8 cellular contexts compared by ENCODE assay signal in the genomic region with DNA sequence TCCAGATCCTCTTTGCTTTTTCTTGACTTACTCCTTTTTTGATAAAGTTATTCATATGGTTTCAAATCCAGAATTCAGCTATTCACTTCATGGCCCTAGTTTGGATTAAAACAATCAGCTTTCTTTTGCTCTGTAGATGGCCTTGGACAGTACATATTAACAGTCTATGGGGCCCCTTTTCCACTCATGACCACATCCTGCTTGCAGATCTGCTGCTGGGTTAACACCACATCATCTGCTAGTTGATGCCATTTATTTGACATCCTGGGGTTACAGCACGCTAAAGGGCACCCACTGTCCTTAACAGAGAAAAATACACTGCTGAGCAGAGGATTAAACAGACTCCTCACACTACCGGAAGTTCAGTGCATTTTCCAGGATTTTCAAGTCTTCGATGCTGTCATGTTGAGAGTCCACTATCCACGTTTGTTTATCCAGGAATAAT. TPM values are rescaled to one million over a fixed set of nuclear protein-coding genes. Genes with fewer than 3 reads are reported as not detected.
DNase-seq lines count a peak whose midpoint lies in the region; ATAC-seq and TF ChIP-seq lines count a peak whose summit lies in the region.

No MANE protein-coding gene starts in this region.

- H3K4me1 Mint-ChIP-seq in CD14-positive monocyte = peaks cover 57% of the 10 kb centered on the region
- H3K4me1 Mint-ChIP-seq in activated CD4-positive, alpha-beta memory T cell treated with anti-CD3 and anti-CD28 coated beads for 36 hours (ENCODE audit: low read depth) = peaks cover 51% of the 10 kb centered on the region

- CTCF ChIA-PET in activated CD4-positive, alpha-beta memory T cell treated with anti-CD3 and anti-CD28 coated beads for 36 hours (lab: Charles Lee) = interaction anchor here (1.0 to 3.4 kb wide), 6 partner anchors 10 to 214 kb away, joined by 4 to 19 read pairs (median 10); partner anchors contain the start of gene AIM2

- POLR2A ChIA-PET in activated CD4-positive, alpha-beta memory T cell treated with anti-CD3 and anti-CD28 coated beads for 36 hours (lab: Charles Lee) = interaction anchor here (0.5 to 4.2 kb wide), 14 partner anchors 9 to 132 kb away, joined by 3 to 151 read pairs (median 4); partner anchors contain the start of gene AIM2

- peaks cover 0 to 2% (median 0%) of the 10 kb centered on the region in 3 donors for H3K27me3 Mint-ChIP-seq in CD14-positive monocyte (ENCODE audit: low read depth in 3 of 3)
- H3K27me3 Mint-ChIP-seq in activated CD4-positive, alpha-beta memory T cell treated with anti-CD3 and anti-CD28 coated beads for 36 hours = no peaks in the 10 kb centered on the region

- peaks cover 6 to 8% of the 10 kb centered on the region in 2 donors for H3K36me3 Mint-ChIP-seq in CD14-positive monocyte
- peaks cover 63% of the 10 kb centered on the region for H3K36me3 Mint-ChIP-seq in activated CD4-positive, alpha-beta memory T cell treated with anti-CD3 and anti-CD28 coated beads for 36 hours

- no peaks in the 10 kb centered on the region for H3K9me3 Mint-ChIP-seq in CD14-positive monocyte
- H3K9me3 Mint-ChIP-seq in activated CD4-positive, alpha-beta memory T cell treated with anti-CD3 and anti-CD28 coated beads for 36 hours = no peaks in the 10 kb centered on the region

- DNase-seq in CD14-positive monocyte (ENCODE audit: low spot score) (no peak), foreskin fibroblast (peak; percentile 60 to 62), ACHN (no peak), HK-2 (ENCODE audit: unreplicated experiment) (no peak)
- DNase-seq in activated CD4-positive, alpha-beta memory T cell treated with anti-CD3 and anti-CD28 coated beads for 36 hours = peak; percentile 85
- DNase-seq in stimulated activated CD8-positive, alpha-beta memory T cell treated with anti-CD3 and anti-CD28 coated beads, Interleukin-2, amount 100 ng/mL, for 1 hour (ENCODE audit: low read depth in 2 of 2) = peak; percentile 39 to 53

- H3K4me3 Mint-ChIP-seq in CD14-positive monocyte = peak overlapping the region in 1 of 2 donors; percentile 53
- peak overlapping the region; percentile 90 for H3K4me3 Mint-ChIP-seq in activated CD4-positive, alpha-beta memory T cell treated with anti-CD3 and anti-CD28 coated beads for 36 hours

- in situ Hi-C loops in ACHN (cut with HindIII; ENCODE audit: low pct_ligation_motif_present, low pct_unique_long_range_greater_than_20kb, low sequenced_read_pairs) = no loop called here

- ATAC-seq in GM19397 (IDR thresholded peaks at IDR 0.05; ENCODE audit: unreplicated experiment) = peak; percentile 76
- ATAC-seq in HG03460 (IDR thresholded peaks at IDR 0.05; ENCODE audit: unreplicated experiment) = peak; percentile 74

- intact Hi-C loops in CD14-positive monocyte (cut with micrococcal nuclease) = loop anchor here in 1 of 2 donors (10.0 kb wide), 1 partner anchor 824 kb away; the partner anchor contains the start of gene CD1D
- intact Hi-C loops in activated CD4-positive, alpha-beta memory T cell treated with anti-CD3 and anti-CD28 coated beads for 36 hours (cut with micrococcal nuclease) = loop anchor here (1.0 kb wide), 3 partner anchors 39 to 81 kb away; no protein-coding TSS in a partner anchor

- peak overlapping the region; percentile 92 to 98 (median 96) for H3K27ac Mint-ChIP-seq in CD14-positive monocyte
- peak overlapping the region; percentile 100 for H3K27ac Mint-ChIP-seq in activated CD4-positive, alpha-beta memory T cell treated with anti-CD3 and anti-CD28 coated beads for 36 hours

- H3K4me3 ChIP-seq in foreskin fibroblast (ENCODE audit: low read depth in 1 of 2, low read length in 2 of 2) = no peak overlapping the region

- TF ChIP-seq CTCF in CD14-positive monocyte (IDR thresholded peaks at IDR 0.05) (no peak), foreskin fibroblast (IDR thresholded peaks at IDR 0.05; ENCODE audit: low read depth, low read length) (no peak)

RNA-seq across cellular contexts. Expression of gene IFI16, which starts 0.9 kb away (rescaled TPM):
- 10 to 100 TPM; 64.8 to 99.7 TPM for polyA plus RNA-seq in CD14-positive monocyte
- 100 to 1,000 TPM; 215 to 220 TPM for total RNA-seq in activated CD4-positive, alpha-beta memory T cell treated with anti-CD3 and anti-CD28 coated beads for 36 hours

Comparison
In these comparisons a context has a peak if more than half of its experiments do, and no peak if none do; other contexts are left out.
1. DNase-seq: peak in activated CD4-positive, alpha-beta memory T cell treated with anti-CD3 and anti-CD28 coated beads for 36 hours (single experiment), foreskin fibroblast (2 of 2) and stimulated activated CD8-positive, alpha-beta memory T cell treated with anti-CD3 and anti-CD28 coated beads, Interleukin-2, amount 100 ng/mL, for 1 hour (2 of 2); none in CD14-positive monocyte (single experiment), ACHN (single experiment) and HK-2 (single experiment).